ENCODE assay signal across 1 cellular context in genomic region chr2:121372756-121373353, GRCh38.
TF ChIP-seq lines count a peak whose summit lies in the region.

No MANE protein-coding gene starts in this region.

TF ChIP-seq in GM12878, 131 proteins besides CTCF, POLR2A, EP300 and RAD21 (continued from another document and continues in another):
- TF ChIP-seq ZBTB40 (IDR thresholded peaks at IDR 0.05; ENCODE audit: borderline replicate concordance) = no peak
- no peak for TF ChIP-seq RCOR1 (conservative IDR thresholded peaks at IDR 0.05; ENCODE audit: low read depth, low read length)
- no peak for TF ChIP-seq IKZF2 (IDR thresholded peaks at IDR 0.05)
- TF ChIP-seq MAX (IDR thresholded peaks at IDR 0.05; ENCODE audit: low read depth, low read length) = no peak
- peak; percentile 74 for TF ChIP-seq ATF7 (IDR thresholded peaks at IDR 0.05; ENCODE audit: low read depth)
- TF ChIP-seq CHD2 (IDR thresholded peaks at IDR 0.05; ENCODE audit: borderline replicate concordance, low read depth, low read length) = no peak
- TF ChIP-seq ZBTB11 (CRISPR knock-in tag; IDR thresholded peaks at IDR 0.05) = no peak
- TF ChIP-seq HSF1 (IDR thresholded peaks at IDR 0.05; ENCODE audit: low read depth, low read length) = no peak
- no peak for TF ChIP-seq SMAD5 (IDR thresholded peaks at IDR 0.05; ENCODE audit: low read depth)
- no peak for TF ChIP-seq NFXL1 (IDR thresholded peaks at IDR 0.05; ENCODE audit: borderline replicate concordance)
- no peak for TF ChIP-seq NR2F1 (conservative IDR thresholded peaks at IDR 0.05)
- TF ChIP-seq ZBTB33 (IDR thresholded peaks at IDR 0.05) = no peak
- no peak for TF ChIP-seq MYC (IDR thresholded peaks at IDR 0.05; ENCODE audit: insufficient read depth, insufficient read length, insufficient replicate concordance, low read length, severe bottlenecking)
- TF ChIP-seq YY1 (IDR thresholded peaks at IDR 0.05; ENCODE audit: low read depth, low read length) = peak; percentile 62
- no peak for TF ChIP-seq BMI1 (IDR thresholded peaks at IDR 0.05; ENCODE audit: borderline replicate concordance)
- no peak for TF ChIP-seq CBFB (IDR thresholded peaks at IDR 0.05; ENCODE audit: low read depth)
- no peak for TF ChIP-seq NRF1 (conservative IDR thresholded peaks at IDR 0.05; ENCODE audit: low read depth, low read length)
- no peak for TF ChIP-seq NKRF (conservative IDR thresholded peaks at IDR 0.05)
- TF ChIP-seq SMARCA5 (IDR thresholded peaks at IDR 0.05) = no peak
- no peak for TF ChIP-seq POLR2AphosphoS2 (IDR thresholded peaks at IDR 0.05; ENCODE audit: low read depth, low read length)
- no peak for TF ChIP-seq REST (IDR thresholded peaks at IDR 0.05; ENCODE audit: low read depth, low read length)
- no peak for TF ChIP-seq CHD4 (IDR thresholded peaks at IDR 0.05)
- TF ChIP-seq E2F4 (IDR thresholded peaks at IDR 0.05; ENCODE audit: low read depth, low read length) = no peak
- peak; percentile 29; the same call in 1 of the 2 replicates for TF ChIP-seq RAD51 (IDR thresholded peaks at IDR 0.05)
- TF ChIP-seq ZBTB4 (CRISPR knock-in tag; IDR thresholded peaks at IDR 0.05) = no peak
- TF ChIP-seq BCL3 (IDR thresholded peaks at IDR 0.05; ENCODE audit: borderline replicate concordance, insufficient read depth, low read depth, low read length, poor library complexity, severe bottlenecking) = peak; percentile 37
- peak; percentile 82 for TF ChIP-seq RELB (IDR thresholded peaks at IDR 0.05; ENCODE audit: low read depth)
- TF ChIP-seq SRF (IDR thresholded peaks at IDR 0.05; ENCODE audit: low read depth in 2 of 2, low read length in 2 of 2) = no peak
